26 cellular contexts compared by ENCODE assay signal in the genomic region with DNA sequence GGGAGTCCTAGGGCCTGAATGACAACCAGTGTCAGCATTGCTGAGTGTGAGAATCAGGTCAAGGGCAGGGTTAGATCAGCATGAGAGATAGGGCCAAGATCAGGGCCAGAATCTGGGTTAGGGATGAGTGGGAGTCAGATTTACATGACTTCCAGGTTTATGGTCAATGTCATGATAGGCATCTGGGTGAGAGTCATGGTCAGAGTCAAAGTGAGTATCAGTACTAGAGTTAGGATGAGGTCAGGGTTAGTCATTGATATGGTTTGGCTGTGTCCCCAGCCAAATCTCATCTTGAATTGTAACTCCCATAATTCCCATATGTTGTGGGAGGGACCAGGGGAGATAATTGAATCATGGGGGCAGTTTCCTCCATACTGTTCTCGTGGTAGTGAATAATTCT. TPM values are rescaled to one million over a fixed set of nuclear protein-coding genes. Genes with fewer than 3 reads are reported as not detected.
A peak's percentile ranks its signal among the peaks of the same experiment; 100 is the strongest.
DNase-seq lines count a peak whose midpoint lies in the region; ATAC-seq, FAIRE-seq and TF ChIP-seq lines count a peak whose summit lies in the region.
"Had no signal": no experiment of that assay in that cellular context is flagged by ENCODE, and none has a peak within 500 bp of the region (broad histone marks: within the 10 kb centered on the region; RNA-seq: fewer than 3 reads in every experiment).

No MANE protein-coding gene starts in this region.

- CTCF ChIA-PET in K562 (lab: Yijun Ruan, JAX; ENCODE audit: low intra/inter-chr PET ratio) = no interaction called here
- CTCF ChIA-PET in A673 (lab: Charles Lee) = no interaction called here

- no peaks in the 10 kb centered on the region for H3K36me3 Mint-ChIP-seq in activated T-cell treated with anti-CD3 and anti-CD28 coated beads, Interleukin-2, amount 50 U/mL, for 4 hours (ENCODE audit: insufficient read depth)
- H3K36me3 Mint-ChIP-seq in stimulated activated effector memory CD8-positive, alpha-beta T cell treated with anti-CD3 and anti-CD28 coated beads, Interleukin-12 subunit alpha, Interleukin-12 subunit beta, amount 100 ng/mL, for 72 hours = no peaks in the 10 kb centered on the region
- H3K36me3 Mint-ChIP-seq: immature natural killer cell, mesothelial cell of epicardium had no signal

- H3K27me3 ChIP-seq in K562 (ENCODE audit: control insufficient read depth in 2 of 2, insufficient read depth in 2 of 2, low read length in 2 of 2) (no peaks in the 10 kb centered on the region), A673 (replicated peaks; ENCODE audit: insufficient read depth, low read depth, low read length, poor library complexity) (no peaks in the 10 kb centered on the region)
- H3K27me3 ChIP-seq: pancreas, right atrium auricular region, transverse colon had no signal

- H4K20me1 ChIP-seq in K562 (replicated peaks; ENCODE audit: control insufficient read depth, insufficient read depth, low read length) = no peaks in the 10 kb centered on the region

- H3K79me2 ChIP-seq in K562 (ENCODE audit: control insufficient read depth, insufficient read depth, low read length) = no peaks in the 10 kb centered on the region

- peak; percentile 60 to 73 for ATAC-seq in activated T-cell treated with anti-CD3 and anti-CD28 coated beads, Interleukin-2, amount 50 U/mL, for 4 hours
- ATAC-seq in K562 = no peak
- ATAC-seq in stimulated activated effector memory CD8-positive, alpha-beta T cell treated with anti-CD3 and anti-CD28 coated beads, Interleukin-12 subunit alpha, Interleukin-12 subunit beta, amount 100 ng/mL, for 72 hours = peak; percentile 95
- ATAC-seq: pancreas had no signal

- no peaks in the 10 kb centered on the region for H3K4me1 ChIP-seq in K562 (replicated peaks in 1 of 2; ENCODE audit: control insufficient read depth in 2 of 2, insufficient read depth in 2 of 2, low read length in 2 of 2)
- no peaks in the 10 kb centered on the region for H3K4me1 ChIP-seq in A673 (ENCODE audit: insufficient read depth, low read length, poor library complexity, severe bottlenecking)
- H3K4me1 ChIP-seq: left ventricle myocardium inferior, pancreas, right atrium auricular region, transverse colon had no signal

- POLR2A ChIA-PET in K562 (lab: Yijun Ruan, JAX) (no interaction called here), A673 (lab: Charles Lee; ENCODE audit: low non-redundant PET) (interaction anchor here (0.6 kb wide), 1 partner anchor 24 kb away, joined by 3 read pairs; no protein-coding TSS in a partner anchor)

- no peaks in the 10 kb centered on the region for H3K27me3 Mint-ChIP-seq in activated T-cell treated with anti-CD3 and anti-CD28 coated beads, Interleukin-2, amount 50 U/mL, for 4 hours (ENCODE audit: low read depth)

- no peak for FAIRE-seq in K562 (lab: Jason Lieb, UNC)
- FAIRE-seq: pancreas had no signal

- H3K9ac ChIP-seq in K562 (ENCODE audit: insufficient read depth in 1 of 2, low read depth in 2 of 2, low read length in 2 of 2) = no peak overlapping the region

- DNase-seq in activated T-cell treated with anti-CD3 and anti-CD28 coated beads, Interleukin-2, amount 50 U/mL, for 4 hours = no peak
- no peak for DNase-seq in activated T-cell treated with anti-CD3 and anti-CD28 coated beads for 4 hours
- peak; percentile 81 for DNase-seq in HT1080 (ENCODE audit: low read depth)
- no peak for DNase-seq in K562 (ENCODE audit: extremely low read depth in 1 of 4, low spot score in 3 of 4)
- DNase-seq in stimulated activated effector memory CD8-positive, alpha-beta T cell treated with anti-CD3 and anti-CD28 coated beads, Interleukin-12 subunit alpha, Interleukin-12 subunit beta, amount 100 ng/mL, for 72 hours (ENCODE audit: low spot score in 2 of 2) = no peak
- DNase-seq in NCI-H748 treated with DMSO at 0.1 percent for 48 hours (lab: John Stamatoyannopoulos, UW) = no peak
- no peak for DNase-seq in A673 (ENCODE audit: low spot score)
- no peak for DNase-seq in amygdala (lab: John Stamatoyannopoulos, UW)
- DNase-seq: ACHN; activated CD4-positive, alpha-beta T cell treated with anti-CD3 and anti-CD28 coated beads, Interleukin-2, amount 10 ng/mL, durations not matched to agents 24 days and 14 days; activated effector memory CD4-positive, alpha-beta T cell treated with anti-CD3 and anti-CD28 coated beads, Interleukin-2, amount 50 U/mL, for 16 hours; C1 segment of cervical spinal cord; caudate nucleus; immature natural killer cell; left ventricle myocardium inferior; NCI-H1694 treated with DMSO at 0.1 percent for 48 hours; NCI-H526 treated with DMSO at 0.1 percent for 48 hours; pancreas; SHP77; stimulated activated CD4-positive, alpha-beta T cell treated with anti-CD3 and anti-CD28 coated beads, Interleukin-12 subunit alpha, Interleukin-12 subunit beta, amount 100 ng/mL, for 4 hours; stimulated activated CD4-positive, alpha-beta T cell treated with anti-CD3 and anti-CD28 coated beads, Interleukin-4, amount 100 ng/mL, for 4 hours; transverse colon had no signal

- no peak for TF ChIP-seq POLR2A in K562 (conservative IDR thresholded peaks at IDR 0.05)

- no peaks in the 10 kb centered on the region for H3K9me1 ChIP-seq in K562 (ENCODE audit: control insufficient read depth, insufficient read depth, low read length)

- H3K27ac ChIP-seq in K562 (ENCODE audit: extremely low read depth, low read depth, low read length) = no peak overlapping the region
- H3K27ac ChIP-seq in A673 (ENCODE audit: low read depth, low read length, poor library complexity, severe bottlenecking) = no peak overlapping the region
- H3K27ac ChIP-seq: left ventricle myocardium inferior, pancreas, right atrium auricular region, transverse colon had no signal

- intact Hi-C loops in K562 (cut with micrococcal nuclease) = no loop called here
- intact Hi-C loops in A673 (cut with micrococcal nuclease; ENCODE audit: unreplicated experiment) = no loop called here

- H3K9me3 Mint-ChIP-seq in activated T-cell treated with anti-CD3 and anti-CD28 coated beads, Interleukin-2, amount 50 U/mL, for 4 hours = no peaks in the 10 kb centered on the region
- H3K9me3 Mint-ChIP-seq in stimulated activated effector memory CD8-positive, alpha-beta T cell treated with anti-CD3 and anti-CD28 coated beads, Interleukin-12 subunit alpha, Interleukin-12 subunit beta, amount 100 ng/mL, for 72 hours = no peaks in the 10 kb centered on the region
- H3K9me3 Mint-ChIP-seq: activated CD4-positive, alpha-beta T cell treated with anti-CD3 and anti-CD28 coated beads, Interleukin-2, amount 10 ng/mL, durations not matched to agents 24 days and 14 days; dendritic cell treated with granulocyte-macrophage colony-stimulating factor and Interleukin-4, amounts not matched to agents 40 ng/mL and 50 ng/mL, for 4 days; immature natural killer cell; nephron had no signal

- H3K4me2 ChIP-seq in K562 (ENCODE audit: insufficient read depth, low read length) = no peak overlapping the region

- TF ChIP-seq EP300 in K562 (IDR thresholded peaks at IDR 0.05; ENCODE audit: low read length) = no peak

- H2AFZ ChIP-seq in K562 (ENCODE audit: low read depth, low read length) = no peak overlapping the region

- no TSS peak for BruUV-seq in K562 (replicated peaks; lab: Mats Ljungman, UMichigan)
- no TSS peak for BruUV-seq in A673 (replicated peaks; lab: Mats Ljungman, UMichigan)

- 4% methylated on average over 1 of the region's 1 CpG for WGBS in K562 (ENCODE audit: insufficient coverage, low coverage, missing lambda C conversion rate)

- no peaks in the 10 kb centered on the region for H3K36me3 ChIP-seq in K562 (ENCODE audit: control insufficient read depth, insufficient read depth, low read length)
- no peaks in the 10 kb centered on the region for H3K36me3 ChIP-seq in A673 (ENCODE audit: insufficient read depth, low read length, poor library complexity, severe bottlenecking)
- H3K36me3 ChIP-seq: left ventricle myocardium inferior, pancreas, right atrium auricular region, transverse colon had no signal

- TF ChIP-seq CTCF in K562 (IDR thresholded peaks at IDR 0.05 in 2 of 3, conservative IDR thresholded peaks at IDR 0.05 in 1 of 3; ENCODE audit: insufficient read depth in 2 of 3, low read depth in 1 of 3, low read length in 3 of 3) (no peak), A673 (conservative IDR thresholded peaks at IDR 0.05; ENCODE audit: low read depth, low read length) (no peak)

- no peaks in the 10 kb centered on the region for H3K4me1 Mint-ChIP-seq in activated T-cell treated with anti-CD3 and anti-CD28 coated beads, Interleukin-2, amount 50 U/mL, for 4 hours (ENCODE audit: low read depth)
- H3K4me1 Mint-ChIP-seq in stimulated activated effector memory CD8-positive, alpha-beta T cell treated with anti-CD3 and anti-CD28 coated beads, Interleukin-12 subunit alpha, Interleukin-12 subunit beta, amount 100 ng/mL, for 72 hours = no peaks in the 10 kb centered on the region
- H3K4me1 Mint-ChIP-seq: activated CD4-positive, alpha-beta T cell treated with anti-CD3 and anti-CD28 coated beads, Interleukin-2, amount 10 ng/mL, durations not matched to agents 24 days and 14 days; immature natural killer cell; mesothelial cell of epicardium; nephron had no signal

- TF ChIP-seq RAD21 in K562 (CRISPR knock-in tag; conservative IDR thresholded peaks at IDR 0.05 in 1 of 2, IDR thresholded peaks at IDR 0.05 in 1 of 2) = no peak

- H3K4me3 Mint-ChIP-seq in activated T-cell treated with anti-CD3 and anti-CD28 coated beads, Interleukin-2, amount 50 U/mL, for 4 hours = no peak overlapping the region
- no peak overlapping the region for H3K4me3 Mint-ChIP-seq in stimulated activated effector memory CD8-positive, alpha-beta T cell treated with anti-CD3 and anti-CD28 coated beads, Interleukin-12 subunit alpha, Interleukin-12 subunit beta, amount 100 ng/mL, for 72 hours
- H3K4me3 Mint-ChIP-seq: activated CD4-positive, alpha-beta T cell treated with anti-CD3 and anti-CD28 coated beads, Interleukin-2, amount 10 ng/mL, durations not matched to agents 24 days and 14 days; dendritic cell treated with granulocyte-macrophage colony-stimulating factor and Interleukin-4, amounts not matched to agents 40 ng/mL and 50 ng/mL, for 4 days; immature natural killer cell; mesothelial cell of epicardium; nephron had no signal

- in situ Hi-C loops in K562 (cut with MboI) = no loop called here

- H3K9me3 ChIP-seq in K562 (replicated peaks; ENCODE audit: control insufficient read depth, insufficient read depth, low read depth, low read length) (no peaks in the 10 kb centered on the region; the same call in 1 of the 2 replicates), A673 (ENCODE audit: low read depth, low read length, poor library complexity, severe bottlenecking) (no peaks in the 10 kb centered on the region)
- H3K9me3 ChIP-seq: left ventricle myocardium inferior, pancreas, right atrium auricular region, transverse colon had no signal

- H3K4me3 ChIP-seq in K562 (no peak overlapping the region), A673 (ENCODE audit: low read depth, low read length, poor library complexity, severe bottlenecking) (no peak overlapping the region)
- H3K4me3 ChIP-seq: left ventricle myocardium inferior, pancreas, right atrium auricular region, transverse colon had no signal

- no peak overlapping the region for H3K27ac Mint-ChIP-seq in stimulated activated effector memory CD8-positive, alpha-beta T cell treated with anti-CD3 and anti-CD28 coated beads, Interleukin-12 subunit alpha, Interleukin-12 subunit beta, amount 100 ng/mL, for 72 hours
- H3K27ac Mint-ChIP-seq: activated CD4-positive, alpha-beta T cell treated with anti-CD3 and anti-CD28 coated beads, Interleukin-2, amount 10 ng/mL, durations not matched to agents 24 days and 14 days; dendritic cell treated with granulocyte-macrophage colony-stimulating factor and Interleukin-4, amounts not matched to agents 40 ng/mL and 50 ng/mL, for 4 days; immature natural killer cell; mesothelial cell of epicardium; nephron had no signal

RNA-seq across cellular contexts. Expression of a gene that starts 12.3 kb away (rescaled TPM):
- total RNA-seq in activated T-cell treated with anti-CD3 and anti-CD28 coated beads, Interleukin-2, amount 50 U/mL, for 4 hours = 100 to 1,000 TPM; 158 to 193 (median 184) TPM
- total RNA-seq in HT1080 (2014; rRNA removed; shearing (Covaris generic)) = 154 and 174 TPM in 2 replicates
- 107 and 131 TPM in 2 replicates for polyA plus RNA-seq in HT1080 (2015; cell fraction: cytosol; rRNA removed)
- polyA plus RNA-seq in HT1080 (2015; cell fraction: nucleus; rRNA removed) = 42.0 and 53.9 TPM in 2 replicates
- total RNA-seq in K562 (2011; cell fraction: chromatin; rRNA removed; ENCODE audit: low replicate concordance) = 20.9 and 28.4 TPM in 2 replicates
- total RNA-seq in K562 (2011; cell fraction: nucleolus; rRNA removed) = 50.9 and 59.1 TPM in 2 replicates
- total RNA-seq in K562 (2011; cell fraction: nucleoplasm; rRNA removed) = 40.5 and 59.2 TPM in 2 replicates
- total RNA-seq in K562 (2014; rRNA removed) (197 and 210 TPM in 2 replicates), K562 (2014; rRNA removed; fragmentation: Illumina TruSeq; extraction: Trizol) (111 and 125 TPM in 2 replicates), K562 (2015; rRNA removed; fragmentation: Illumina TruSeq; extraction: Trizol) (152 and 163 TPM in 2 replicates), K562 (2021) (214 and 225 TPM in 2 replicates), A673 (2021) (172 and 181 TPM in 2 replicates)
- polyA plus RNA-seq in K562 (2011; rRNA removed) (197 and 215 TPM in 2 replicates), K562 (2014; fragmentation: Illumina TruSeq; extraction: Trizol) (176 and 179 TPM in 2 replicates), K562 (2014; fragmentation: Nextera tagmentation; extraction: Ambion mirVana) (10 to 100 TPM; 51.4 to 92.8 TPM), K562 (2014; rRNA removed) (169 and 185 TPM in 2 replicates)
- polyA plus RNA-seq in K562 (2011; cell fraction: cytosol; rRNA removed) = 413 and 533 TPM in 2 replicates
- polyA plus RNA-seq in K562 (2011; cell fraction: nucleus; rRNA removed) = 126 and 138 TPM in 2 replicates
- 216 and 269 TPM in 2 replicates for polyA plus RNA-seq in K562 (2012)
- polyA minus RNA-seq in K562 (2011; rRNA and poly(A)+ RNA removed) = 63.1 and 70.4 TPM in 2 replicates
- polyA minus RNA-seq in K562 (2011; cell fraction: cytosol; rRNA and poly(A)+ RNA removed) = 99.1 and 126 TPM in 2 replicates
- 16.0 and 28.5 TPM in 2 replicates for polyA minus RNA-seq in K562 (2011; cell fraction: nucleus; rRNA and poly(A)+ RNA removed)

RNA-seq across cellular contexts. Expression of a gene that starts 49.4 kb away (rescaled TPM):
- 10 to 100 TPM; 31.7 to 32.6 (median 32.5) TPM for total RNA-seq in activated T-cell treated with anti-CD3 and anti-CD28 coated beads, Interleukin-2, amount 50 U/mL, for 4 hours
- total RNA-seq in HT1080 (2014; rRNA removed; shearing (Covaris generic)) = 18.7 and 20.6 TPM in 2 replicates
- polyA plus RNA-seq in HT1080 (2015; cell fraction: cytosol; rRNA removed) = 8.4 and 9.4 TPM in 2 replicates
- 21.8 and 23.4 TPM in 2 replicates for polyA plus RNA-seq in HT1080 (2015; cell fraction: nucleus; rRNA removed)
- total RNA-seq in K562 (2011; cell fraction: chromatin; rRNA removed; ENCODE audit: low replicate concordance) = 23.3 and 33.1 TPM in 2 replicates
- total RNA-seq in K562 (2011; cell fraction: nucleolus; rRNA removed) = 21.2 and 24.7 TPM in 2 replicates
- total RNA-seq in K562 (2011; cell fraction: nucleoplasm; rRNA removed) = 19.4 and 24.6 TPM in 2 replicates
- total RNA-seq in K562 (2014; rRNA removed) (17.0 and 18.4 TPM in 2 replicates), K562 (2014; rRNA removed; fragmentation: Illumina TruSeq; extraction: Trizol) (9.7 and 10.3 TPM in 2 replicates), K562 (2015; rRNA removed; fragmentation: Illumina TruSeq; extraction: Trizol) (12.4 and 14.2 TPM in 2 replicates), K562 (2021) (15.6 and 18.7 TPM in 2 replicates), A673 (2021) (23.8 and 26.6 TPM in 2 replicates)
- polyA plus RNA-seq in K562 (2011; rRNA removed) (14.9 and 15.6 TPM in 2 replicates), K562 (2014; fragmentation: Illumina TruSeq; extraction: Trizol) (14.8 and 25.8 TPM in 2 replicates), K562 (2014; fragmentation: Nextera tagmentation; extraction: Ambion mirVana) (1 to 10 TPM; 1.7 to 3.8 TPM), K562 (2014; rRNA removed) (10.7 and 12.5 TPM in 2 replicates)
- 11.3 and 12.8 TPM in 2 replicates for polyA plus RNA-seq in K562 (2011; cell fraction: cytosol; rRNA removed)
- polyA plus RNA-seq in K562 (2011; cell fraction: nucleus; rRNA removed) = 19.8 and 22.6 TPM in 2 replicates
- 12.3 and 14.9 TPM in 2 replicates for polyA plus RNA-seq in K562 (2012)
- 16.6 and 18.6 TPM in 2 replicates for polyA minus RNA-seq in K562 (2011; rRNA and poly(A)+ RNA removed)
- 9.7 and 11.0 TPM in 2 replicates for polyA minus RNA-seq in K562 (2011; cell fraction: cytosol; rRNA and poly(A)+ RNA removed)
- 7.9 and 9.0 TPM in 2 replicates for polyA minus RNA-seq in K562 (2011; cell fraction: nucleus; rRNA and poly(A)+ RNA removed)
